In genomic region chr5:67942451-67942830, GRCh38 we compare ENCODE assay signal across 1 cellular context.
TF ChIP-seq lines count a peak whose summit lies in the region.

No MANE protein-coding gene starts in this region.

TF ChIP-seq in SK-N-SH, 30 proteins besides CTCF, POLR2A, EP300 and RAD21 (continued from another document):
- TF ChIP-seq PBX3 (IDR thresholded peaks at IDR 0.05), result no peak
- no peak for TF ChIP-seq GATA2 (CRISPR knock-in tag; IDR thresholded peaks at IDR 0.05)
- TF ChIP-seq, protein P1, sequence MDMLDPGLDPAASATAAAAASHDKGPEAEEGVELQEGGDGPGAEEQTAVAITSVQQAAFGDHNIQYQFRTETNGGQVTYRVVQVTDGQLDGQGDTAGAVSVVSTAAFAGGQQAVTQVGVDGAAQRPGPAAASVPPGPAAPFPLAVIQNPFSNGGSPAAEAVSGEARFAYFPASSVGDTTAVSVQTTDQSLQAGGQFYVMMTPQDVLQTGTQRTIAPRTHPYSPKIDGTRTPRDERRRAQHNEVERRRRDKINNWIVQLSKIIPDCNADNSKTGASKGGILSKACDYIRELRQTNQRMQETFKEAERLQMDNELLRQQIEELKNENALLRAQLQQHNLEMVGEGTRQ (IDR thresholded peaks at IDR 0.05; ENCODE audit: borderline replicate concordance, low read depth, low read length), result no peak
- TF ChIP-seq RCOR1 (IDR thresholded peaks at IDR 0.05; ENCODE audit: low read length), result no peak
